ENCODE assay signal across 31 cellular contexts in the genomic region with DNA sequence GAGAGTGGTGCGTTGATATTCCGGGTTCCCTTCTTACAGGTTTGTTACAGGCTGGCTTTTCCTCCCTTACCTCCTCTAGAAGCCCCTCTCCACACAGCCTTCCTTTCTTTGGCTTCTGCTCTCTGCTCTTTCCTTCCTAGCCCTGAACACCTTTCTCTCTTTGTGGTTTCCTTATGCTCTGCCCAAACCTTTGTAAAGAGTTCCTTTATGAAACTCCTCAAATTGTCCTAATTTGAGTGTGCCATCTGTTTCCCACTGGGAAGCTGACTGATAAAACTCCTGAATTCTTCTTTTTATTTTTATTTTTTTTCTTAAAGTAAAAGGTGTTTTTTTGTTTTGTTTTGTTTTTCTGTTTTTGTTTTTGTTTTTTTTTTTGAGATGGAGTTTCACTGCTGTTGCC.
"Had no signal": no experiment of that assay in that cellular context is flagged by ENCODE, and none has a peak within 500 bp of the region (broad histone marks: within the 10 kb centered on the region; RNA-seq: fewer than 3 reads in every experiment).

No MANE protein-coding gene starts in this region.

- H3K36me3 ChIP-seq: brain microvascular endothelial cell, breast epithelium had no signal

- DNase-seq: activated B cell treated with CpG ODN at 0.5 μM for 24 hours; activated CD4-positive, alpha-beta memory T cell treated with anti-CD3 and anti-CD28 coated beads for 36 hours; activated CD4-positive, alpha-beta T cell treated with anti-CD3 and anti-CD28 coated beads for 4 hours; activated CD4-positive, alpha-beta T cell treated with anti-CD3 and anti-CD28 coated beads, Interleukin-2, amount 10 ng/mL, durations not matched to agents 24 days and 14 days; activated CD4-positive, alpha-beta T cell treated with anti-CD3 and anti-CD28 coated beads, Interleukin-2, amount 50 U/mL, for 1 hour; activated CD4-positive, alpha-beta T cell treated with anti-CD3 and anti-CD28 coated beads, Interleukin-2, amount 50 U/mL, for 4 hours; activated CD4-positive, CD25-positive, alpha-beta regulatory T cell treated with anti-CD3 and anti-CD28 coated beads, Interleukin-2, amount 50 U/mL, for 72 hours; activated CD8-positive, alpha-beta memory T cell treated with anti-CD3 and anti-CD28 coated beads, Interleukin-2, amount 50 U/mL, for 4 hours; activated CD8-positive, alpha-beta T cell treated with anti-CD3 and anti-CD28 coated beads for 36 hours; activated effector memory CD4-positive, alpha-beta T cell treated with Interleukin-2 at 50 U/mL for 16 hours; activated gamma-delta T cell; activated naive CD4-positive, alpha-beta T cell treated with anti-CD3 and anti-CD28 coated beads, Interleukin-2, amount 10 ng/mL, durations not matched to agents 7 days and 5 days; activated naive CD4-positive, alpha-beta T cell treated with Interleukin-2 at 50 U/mL for 16 hours; activated naive CD8-positive, alpha-beta T cell treated with anti-CD3 and anti-CD28 coated beads, Interleukin-2, amount 10 ng/mL, durations not matched to agents 7 days and 5 days; activated naive CD8-positive, alpha-beta T cell treated with anti-CD3 and anti-CD28 coated beads, Interleukin-2, amount 50 U/mL, for 24 hours; activated T-cell treated with anti-CD3 and anti-CD28 coated beads for 4 hours; activated T-cell treated with anti-CD3 and anti-CD28 coated beads, Interleukin-2, amount 50 U/mL, for 1 hour; activated T-cell treated with anti-CD3 and anti-CD28 coated beads, Interleukin-2, amount 50 U/mL, for 4 hours; activated T-cell treated with anti-CD3 and anti-CD28 coated beads, Interleukin-2, amount 50 U/mL, for 72 hours; aorta; body of pancreas; brain microvascular endothelial cell; central memory CD4-positive, alpha-beta T cell; cerebellar nuclear complex; T-helper 1 cell; T-helper 2 cell; T-helper 9 cell had no signal

- H3K27ac ChIP-seq: body of pancreas, brain microvascular endothelial cell, breast epithelium, VCaP had no signal

- FAIRE-seq: astrocyte, TTC549 had no signal

- H3K4me3 ChIP-seq: body of pancreas, breast epithelium had no signal

- H3K4me1 ChIP-seq: body of pancreas, breast epithelium had no signal

- H3K27me3 ChIP-seq: body of pancreas, brain microvascular endothelial cell, breast epithelium had no signal

- H3K9me3 ChIP-seq: body of pancreas, breast epithelium had no signal
